ENCODE assay signal across 27 cellular contexts in genomic region chr3:26132942-26133341, GRCh38.
"Had no signal": no experiment of that assay in that cellular context is flagged by ENCODE, and none has a peak within 500 bp of the region (broad histone marks: within the 10 kb centered on the region; RNA-seq: fewer than 3 reads in every experiment).

No MANE protein-coding gene starts in this region.

- H3K9me3 ChIP-seq: colonic mucosa, lower lobe of right lung, neutrophil, psoas muscle, tibial artery, uterus had no signal

- H3K27ac ChIP-seq: colonic mucosa, foreskin keratinocyte, hepatocyte, left ventricle myocardium inferior, lower lobe of right lung, neutrophil, psoas muscle, spleen, tibial artery, upper lobe of left lung, uterus had no signal

- H3K36me3 Mint-ChIP-seq: memory B cell; mesothelial cell of epicardium; naive B cell; stimulated activated memory B cell treated with anti-CD40 and anti-IgM and Interleukin-4, amounts not matched to agents 10 μg/mL and 1 μg/mL and 100 μg/mL, for 72 hours had no signal

- H3K27me3 Mint-ChIP-seq: memory B cell; naive B cell; stimulated activated memory B cell treated with anti-CD40 and anti-IgM and Interleukin-4, amounts not matched to agents 10 μg/mL and 1 μg/mL and 100 μg/mL, for 72 hours; stimulated activated naive CD8-positive, alpha-beta T cell treated with anti-CD3 and anti-CD28 coated beads, Interleukin-15, Interleukin-2, amounts not matched to agents 100 ng/mL and 50 ng/mL, for 24 hours had no signal

- H3K9me3 Mint-ChIP-seq: endodermal cell had no signal

- H3K4me1 Mint-ChIP-seq: endodermal cell; memory B cell; naive B cell; stimulated activated memory B cell treated with anti-CD40 and anti-IgM and Interleukin-4, amounts not matched to agents 10 μg/mL and 1 μg/mL and 100 μg/mL, for 72 hours had no signal

- H3K4me2 ChIP-seq: hepatocyte had no signal

- H3K4me3 ChIP-seq: colonic mucosa, hepatocyte, left ventricle myocardium inferior, lower lobe of right lung, psoas muscle, spleen, tibial artery, upper lobe of left lung, uterus had no signal

- DNase-seq: colonic mucosa; dermis blood vessel endothelial cell; endodermal cell; erythroblast; foreskin keratinocyte; head of caudate nucleus; left cardiac atrium; left ventricle myocardium inferior; lower lobe of right lung; naive B cell; nephron progenitor cell; psoas muscle; spleen; stimulated activated CD4-positive, alpha-beta T cell treated with anti-CD3 and anti-CD28 coated beads, Interleukin-15, amount 100 ng/mL, for 24 hours; stimulated activated CD4-positive, alpha-beta T cell treated with anti-CD3 and anti-CD28 coated beads, Interleukin-1b, Interleukin-23, amount 100 ng/mL, for 48 hours; stimulated activated CD4-positive, alpha-beta T cell treated with anti-CD3 and anti-CD28 coated beads, Interleukin-4, amount 100 ng/mL, for 24 hours; tibial artery; upper lobe of left lung; uterus had no signal

- FAIRE-seq: endothelial cell of umbilical vein had no signal

- H3K4me1 ChIP-seq: colonic mucosa, foreskin keratinocyte, left ventricle myocardium inferior, lower lobe of right lung, psoas muscle, spleen, upper lobe of left lung had no signal

- H3K79me2 ChIP-seq: hepatocyte had no signal

- H3K36me3 ChIP-seq: colonic mucosa, left ventricle myocardium inferior, lower lobe of right lung, neutrophil, spleen, tibial artery, upper lobe of left lung, uterus had no signal

- H2AFZ ChIP-seq: hepatocyte had no signal

- H3K27me3 ChIP-seq: colonic mucosa, foreskin keratinocyte, hepatocyte, neutrophil, spleen, tibial artery, upper lobe of left lung, uterus had no signal

- ATAC-seq: foreskin keratinocyte; left cardiac atrium; lower lobe of right lung; psoas muscle; sciatic nerve; stimulated activated memory B cell treated with anti-CD40 and anti-IgM and Interleukin-4, amounts not matched to agents 10 μg/mL and 1 μg/mL and 100 μg/mL, for 72 hours had no signal

- H3K27ac Mint-ChIP-seq: endodermal cell; memory B cell; mesothelial cell of epicardium; nephron progenitor cell; stimulated activated memory B cell treated with anti-CD40 and anti-IgM and Interleukin-4, amounts not matched to agents 10 μg/mL and 1 μg/mL and 100 μg/mL, for 72 hours; stimulated activated naive CD8-positive, alpha-beta T cell treated with anti-CD3 and anti-CD28 coated beads, Interleukin-15, Interleukin-2, amounts not matched to agents 100 ng/mL and 50 ng/mL, for 24 hours had no signal

- H3K4me3 Mint-ChIP-seq: endodermal cell; memory B cell; mesothelial cell of epicardium; naive B cell; nephron progenitor cell; stimulated activated memory B cell treated with anti-CD40 and anti-IgM and Interleukin-4, amounts not matched to agents 10 μg/mL and 1 μg/mL and 100 μg/mL, for 72 hours; stimulated activated naive CD8-positive, alpha-beta T cell treated with anti-CD3 and anti-CD28 coated beads, Interleukin-15, Interleukin-2, amounts not matched to agents 100 ng/mL and 50 ng/mL, for 24 hours had no signal
